ENCODE assay signal across 21 cellular contexts in genomic region chr2:145985517-145985916, GRCh38.
"Had no signal": no experiment of that assay in that cellular context is flagged by ENCODE, and none has a peak within 500 bp of the region (broad histone marks: within the 10 kb centered on the region; RNA-seq: fewer than 3 reads in every experiment).

No MANE protein-coding gene starts in this region.

- H3K4me2 ChIP-seq: SK-N-SH had no signal

- H3K36me3 ChIP-seq: gastrocnemius medialis, heart left ventricle, left ventricle myocardium inferior, prostate gland, right atrium auricular region, upper lobe of left lung had no signal

- DNase-seq: activated CD4-positive, alpha-beta memory T cell treated with anti-CD3 and anti-CD28 coated beads for 36 hours; activated CD4-positive, alpha-beta T cell treated with anti-CD3 and anti-CD28 coated beads for 48 hours; activated naive CD4-positive, alpha-beta T cell treated with Interleukin-2 at 50 U/mL for 16 hours; activated naive CD8-positive, alpha-beta T cell treated with anti-CD3 and anti-CD28 coated beads, Interleukin-2, amount 10 ng/mL, durations not matched to agents 7 days and 5 days; activated T-cell treated with anti-CD3 and anti-CD28 coated beads, Interleukin-2, amount 50 U/mL, for 48 hours; amygdala; cerebellar nuclear complex; effector CD4-positive, alpha-beta T cell; erythroblast; gastrocnemius medialis; heart left ventricle; left ventricle myocardium inferior; mammary epithelial cell; SK-N-SH; stimulated activated CD4-positive, alpha-beta T cell treated with anti-CD3 and anti-CD28 coated beads, Interleukin-12 subunit alpha, Interleukin-12 subunit beta, amount 100 ng/mL, for 4 hours; stimulated activated CD4-positive, alpha-beta T cell treated with anti-CD3 and anti-CD28 coated beads, Interleukin-4, amount 100 ng/mL, for 4 hours; stimulated activated naive CD8-positive, alpha-beta T cell treated with anti-CD3 and anti-CD28 coated beads, Interleukin-15, Interleukin-2, amounts not matched to agents 100 U/mL and 50 U/mL, for 24 hours; upper lobe of left lung had no signal

- H3K27me3 ChIP-seq: gastrocnemius medialis, heart left ventricle, right atrium auricular region, upper lobe of left lung had no signal

- H3K9me3 ChIP-seq: gastrocnemius medialis, heart left ventricle, left ventricle myocardium inferior, prostate gland, right atrium auricular region, SK-N-SH, upper lobe of left lung had no signal

- H3K4me1 ChIP-seq: gastrocnemius medialis, left ventricle myocardium inferior, prostate gland, right atrium auricular region, upper lobe of left lung had no signal

- H3K27ac ChIP-seq: gastrocnemius medialis, heart left ventricle, left ventricle myocardium inferior, prostate gland, right atrium auricular region, upper lobe of left lung had no signal

- H3K9me2 ChIP-seq: SK-N-SH had no signal

- H3K4me3 ChIP-seq: gastrocnemius medialis, heart left ventricle, left ventricle myocardium inferior, prostate gland, right atrium auricular region, upper lobe of left lung had no signal

- H3K9ac ChIP-seq: SK-N-SH had no signal

- ATAC-seq: gastrocnemius medialis; heart left ventricle; natural killer cell treated with Interleukin-12 subunit alpha and Interleukin-12 subunit beta and Interleukin-15 and Interleukin-18, amount 100 ng/mL, for 72 hours; stimulated activated naive CD8-positive, alpha-beta T cell treated with anti-CD3 and anti-CD28 coated beads, Interleukin-15, Interleukin-2, amounts not matched to agents 100 U/mL and 50 U/mL, for 24 hours had no signal
